Comparison of ENCODE assay signal across 18 cellular contexts in the genomic region with DNA sequence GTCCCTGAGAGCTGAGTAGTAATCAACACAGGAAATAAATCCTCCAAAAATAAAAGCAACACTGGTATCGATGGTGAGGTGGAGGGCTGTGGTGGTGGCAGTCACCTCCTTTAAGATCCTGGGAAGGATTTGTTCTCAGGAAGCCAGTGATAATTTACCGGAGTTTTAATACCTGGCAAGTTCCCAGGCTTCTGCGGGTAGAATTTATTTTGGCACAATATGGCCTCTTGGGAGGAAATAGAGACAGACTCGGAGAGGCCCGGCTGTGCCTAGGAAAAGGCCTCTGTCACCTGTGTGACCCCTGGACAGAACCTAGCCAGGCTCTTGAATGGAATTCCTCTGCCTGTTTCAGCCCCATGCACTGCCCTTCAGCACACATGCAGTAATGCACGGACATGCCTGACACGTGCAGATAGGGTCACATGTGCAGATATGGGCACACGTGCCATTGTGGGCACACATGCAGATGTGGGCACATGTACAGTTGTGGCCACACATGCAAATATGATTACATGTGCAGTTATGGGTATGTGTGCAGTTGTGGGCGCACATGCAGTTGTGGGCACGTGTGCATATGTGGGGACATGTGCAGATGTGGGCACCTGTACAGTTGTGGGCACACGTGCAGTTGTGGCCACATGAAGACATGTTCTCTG. TPM values are rescaled to one million over a fixed set of nuclear protein-coding genes. Genes with fewer than 3 reads are reported as not detected.
"Had no signal": no experiment of that assay in that cellular context is flagged by ENCODE, and none has a peak within 500 bp of the region (broad histone marks: within the 10 kb centered on the region; RNA-seq: fewer than 3 reads in every experiment).

No MANE protein-coding gene starts in this region.

- DNase-seq: activated CD4-positive, alpha-beta T cell treated with anti-CD3 and anti-CD28 coated beads, Interleukin-2, amount 50 U/mL, for 4 hours; activated CD4-positive, CD25-positive, alpha-beta regulatory T cell treated with anti-CD3 and anti-CD28 coated beads, Interleukin-2, amount 50 U/mL, for 72 hours; activated naive CD4-positive, alpha-beta T cell treated with Interleukin-2 at 50 U/mL for 16 hours; anterior cingulate cortex; mesendoderm; occipital lobe; stimulated activated CD4-positive, alpha-beta T cell treated with anti-CD3 and anti-CD28 coated beads, Interleukin-4, amount 100 ng/mL, for 4 hours; stimulated activated CD8-positive, alpha-beta memory T cell treated with anti-CD3 and anti-CD28 coated beads, Interleukin-4, amount 100 ng/mL, for 48 hours; stimulated activated naive CD4-positive, alpha-beta T cell treated with Interleukin-2 at 50 U/mL for 16 hours; substantia nigra; transverse colon had no signal

- H3K27me3 ChIP-seq: right atrium auricular region had no signal

- ATAC-seq: activated T-helper 17 cell treated with anti-CD3 and anti-CD28 coated beads, Interleukin-2, amount 50 U/mL, for 72 hours; left lung; natural killer cell treated with Interleukin-12 subunit alpha and Interleukin-12 subunit beta and Interleukin-15 and Interleukin-18, amount 100 ng/mL, for 72 hours had no signal

- FAIRE-seq: keratinocyte had no signal

- H3K4me2 ChIP-seq: smooth muscle cell had no signal

- H3K4me3 ChIP-seq: breast epithelium, left lung, right atrium auricular region, smooth muscle cell, transverse colon had no signal

- H3K9me3 ChIP-seq: breast epithelium, left lung, right atrium auricular region, transverse colon had no signal

- H3K27ac ChIP-seq: breast epithelium, left lung, right atrium auricular region, transverse colon had no signal

- H3K36me3 ChIP-seq: breast epithelium, left lung, right atrium auricular region, transverse colon had no signal

- H3K4me1 ChIP-seq: breast epithelium, left lung, right atrium auricular region, transverse colon had no signal

RNA-seq across cellular contexts. Expression of a gene that starts 33.5 kb away (rescaled TPM):
- total RNA-seq: right atrium auricular region, transverse colon had no signal
